20 cellular contexts compared by ENCODE assay signal in genomic region chrX:141759238-141759637, GRCh38.
"Had no signal": no experiment of that assay in that cellular context is flagged by ENCODE, and none has a peak within 500 bp of the region (broad histone marks: within the 10 kb centered on the region; RNA-seq: fewer than 3 reads in every experiment).

No MANE protein-coding gene starts in this region.

- ATAC-seq: SK-N-SH treated with all-trans-retinoic acid at 6 μM for 48 hours had no signal

- H3K4me2 ChIP-seq: KMS-11 had no signal

- FAIRE-seq: HTR-8/SVneo had no signal

- H3K9ac ChIP-seq: KMS-11 had no signal

- DNase-seq: Kasumi-1, MV-4-11, NCI-H1048, NCI-H1105, NCI-H1417, NCI-H1436 treated with DMSO at 0.1 percent for 48 hours, NCI-H1694, NCI-H187 treated with DMSO at 0.1 percent for 48 hours, NCI-H2081, NCI-H2107, NCI-H2227 treated with DMSO at 0.1 percent for 48 hours, NCI-H524, NCI-H526 treated with DMSO at 0.1 percent for 48 hours, NCI-H748 treated with DMSO at 0.1 percent for 48 hours, SHP77 had no signal

- H3K27ac ChIP-seq: HL-60, KMS-11, RWPE1 had no signal
